In the genomic region with DNA sequence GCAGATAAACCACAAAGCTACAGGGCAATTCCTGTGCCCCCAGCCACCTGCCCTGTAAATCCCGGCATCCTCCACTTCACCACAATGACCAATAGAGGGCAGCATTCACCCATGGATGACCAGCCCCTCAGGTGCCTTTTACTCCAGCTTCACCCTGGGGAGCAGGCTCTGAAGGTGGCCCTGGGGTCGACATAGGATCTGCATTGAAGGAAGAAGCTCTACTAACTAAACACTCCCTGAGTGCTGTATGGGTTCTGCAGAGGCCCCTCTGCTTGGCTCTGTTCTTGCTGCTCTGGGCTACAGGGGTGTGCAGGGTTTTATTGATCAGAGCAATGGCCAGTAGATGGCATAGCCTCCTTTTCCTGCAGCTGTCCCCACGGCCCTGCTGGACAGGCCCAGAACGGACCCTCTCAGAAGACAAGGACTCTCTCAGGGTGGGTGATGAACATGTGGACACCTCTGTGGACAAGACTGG, we compare ENCODE assay signal across 1 cellular context.
TF ChIP-seq lines count a peak whose summit lies in the region.

No MANE protein-coding gene starts in this region.

TF ChIP-seq in HepG2, 621 proteins besides CTCF, POLR2A, EP300 and RAD21 (continued from another document and continues in another):
- TF ChIP-seq, protein P1, sequence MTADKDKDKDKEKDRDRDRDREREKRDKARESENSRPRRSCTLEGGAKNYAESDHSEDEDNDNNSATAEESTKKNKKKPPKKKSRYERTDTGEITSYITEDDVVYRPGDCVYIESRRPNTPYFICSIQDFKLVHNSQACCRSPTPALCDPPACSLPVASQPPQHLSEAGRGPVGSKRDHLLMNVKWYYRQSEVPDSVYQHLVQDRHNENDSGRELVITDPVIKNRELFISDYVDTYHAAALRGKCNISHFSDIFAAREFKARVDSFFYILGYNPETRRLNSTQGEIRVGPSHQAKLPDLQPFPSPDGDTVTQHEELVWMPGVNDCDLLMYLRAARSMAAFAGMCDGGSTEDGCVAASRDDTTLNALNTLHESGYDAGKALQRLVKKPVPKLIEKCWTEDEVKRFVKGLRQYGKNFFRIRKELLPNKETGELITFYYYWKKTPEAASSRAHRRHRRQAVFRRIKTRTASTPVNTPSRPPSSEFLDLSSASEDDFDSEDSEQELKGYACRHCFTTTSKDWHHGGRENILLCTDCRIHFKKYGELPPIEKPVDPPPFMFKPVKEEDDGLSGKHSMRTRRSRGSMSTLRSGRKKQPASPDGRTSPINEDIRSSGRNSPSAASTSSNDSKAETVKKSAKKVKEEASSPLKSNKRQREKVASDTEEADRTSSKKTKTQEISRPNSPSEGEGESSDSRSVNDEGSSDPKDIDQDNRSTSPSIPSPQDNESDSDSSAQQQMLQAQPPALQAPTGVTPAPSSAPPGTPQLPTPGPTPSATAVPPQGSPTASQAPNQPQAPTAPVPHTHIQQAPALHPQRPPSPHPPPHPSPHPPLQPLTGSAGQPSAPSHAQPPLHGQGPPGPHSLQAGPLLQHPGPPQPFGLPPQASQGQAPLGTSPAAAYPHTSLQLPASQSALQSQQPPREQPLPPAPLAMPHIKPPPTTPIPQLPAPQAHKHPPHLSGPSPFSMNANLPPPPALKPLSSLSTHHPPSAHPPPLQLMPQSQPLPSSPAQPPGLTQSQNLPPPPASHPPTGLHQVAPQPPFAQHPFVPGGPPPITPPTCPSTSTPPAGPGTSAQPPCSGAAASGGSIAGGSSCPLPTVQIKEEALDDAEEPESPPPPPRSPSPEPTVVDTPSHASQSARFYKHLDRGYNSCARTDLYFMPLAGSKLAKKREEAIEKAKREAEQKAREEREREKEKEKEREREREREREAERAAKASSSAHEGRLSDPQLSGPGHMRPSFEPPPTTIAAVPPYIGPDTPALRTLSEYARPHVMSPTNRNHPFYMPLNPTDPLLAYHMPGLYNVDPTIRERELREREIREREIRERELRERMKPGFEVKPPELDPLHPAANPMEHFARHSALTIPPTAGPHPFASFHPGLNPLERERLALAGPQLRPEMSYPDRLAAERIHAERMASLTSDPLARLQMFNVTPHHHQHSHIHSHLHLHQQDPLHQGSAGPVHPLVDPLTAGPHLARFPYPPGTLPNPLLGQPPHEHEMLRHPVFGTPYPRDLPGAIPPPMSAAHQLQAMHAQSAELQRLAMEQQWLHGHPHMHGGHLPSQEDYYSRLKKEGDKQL (CRISPR knock-in tag; IDR thresholded peaks at IDR 0.05; ENCODE audit: low read depth): no peak
- TF ChIP-seq IKZF4 (CRISPR knock-in tag; IDR thresholded peaks at IDR 0.05; ENCODE audit: borderline replicate concordance, low read depth, not compliant biosample characterization): peak; percentile 57
- TF ChIP-seq ZNF766 (CRISPR knock-in tag; IDR thresholded peaks at IDR 0.05; ENCODE audit: borderline replicate concordance): no peak
- no peak for TF ChIP-seq ZNF790 (CRISPR knock-in tag; IDR thresholded peaks at IDR 0.05; ENCODE audit: borderline replicate concordance)
- TF ChIP-seq ZNF24 (IDR thresholded peaks at IDR 0.05): no peak
- TF ChIP-seq, protein P2, sequence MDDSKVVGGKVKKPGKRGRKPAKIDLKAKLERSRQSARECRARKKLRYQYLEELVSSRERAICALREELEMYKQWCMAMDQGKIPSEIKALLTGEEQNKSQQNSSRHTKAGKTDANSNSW (CRISPR knock-in tag; IDR thresholded peaks at IDR 0.05; ENCODE audit: borderline replicate concordance): no peak
- TF ChIP-seq TBX2 (CRISPR knock-in tag; IDR thresholded peaks at IDR 0.05; ENCODE audit: borderline replicate concordance): no peak
- TF ChIP-seq HOXA9 (CRISPR knock-in tag; IDR thresholded peaks at IDR 0.05; ENCODE audit: borderline replicate concordance): no peak
- no peak for TF ChIP-seq ZFP41 (CRISPR knock-in tag; IDR thresholded peaks at IDR 0.05; ENCODE audit: borderline replicate concordance)
- TF ChIP-seq, protein P3, sequence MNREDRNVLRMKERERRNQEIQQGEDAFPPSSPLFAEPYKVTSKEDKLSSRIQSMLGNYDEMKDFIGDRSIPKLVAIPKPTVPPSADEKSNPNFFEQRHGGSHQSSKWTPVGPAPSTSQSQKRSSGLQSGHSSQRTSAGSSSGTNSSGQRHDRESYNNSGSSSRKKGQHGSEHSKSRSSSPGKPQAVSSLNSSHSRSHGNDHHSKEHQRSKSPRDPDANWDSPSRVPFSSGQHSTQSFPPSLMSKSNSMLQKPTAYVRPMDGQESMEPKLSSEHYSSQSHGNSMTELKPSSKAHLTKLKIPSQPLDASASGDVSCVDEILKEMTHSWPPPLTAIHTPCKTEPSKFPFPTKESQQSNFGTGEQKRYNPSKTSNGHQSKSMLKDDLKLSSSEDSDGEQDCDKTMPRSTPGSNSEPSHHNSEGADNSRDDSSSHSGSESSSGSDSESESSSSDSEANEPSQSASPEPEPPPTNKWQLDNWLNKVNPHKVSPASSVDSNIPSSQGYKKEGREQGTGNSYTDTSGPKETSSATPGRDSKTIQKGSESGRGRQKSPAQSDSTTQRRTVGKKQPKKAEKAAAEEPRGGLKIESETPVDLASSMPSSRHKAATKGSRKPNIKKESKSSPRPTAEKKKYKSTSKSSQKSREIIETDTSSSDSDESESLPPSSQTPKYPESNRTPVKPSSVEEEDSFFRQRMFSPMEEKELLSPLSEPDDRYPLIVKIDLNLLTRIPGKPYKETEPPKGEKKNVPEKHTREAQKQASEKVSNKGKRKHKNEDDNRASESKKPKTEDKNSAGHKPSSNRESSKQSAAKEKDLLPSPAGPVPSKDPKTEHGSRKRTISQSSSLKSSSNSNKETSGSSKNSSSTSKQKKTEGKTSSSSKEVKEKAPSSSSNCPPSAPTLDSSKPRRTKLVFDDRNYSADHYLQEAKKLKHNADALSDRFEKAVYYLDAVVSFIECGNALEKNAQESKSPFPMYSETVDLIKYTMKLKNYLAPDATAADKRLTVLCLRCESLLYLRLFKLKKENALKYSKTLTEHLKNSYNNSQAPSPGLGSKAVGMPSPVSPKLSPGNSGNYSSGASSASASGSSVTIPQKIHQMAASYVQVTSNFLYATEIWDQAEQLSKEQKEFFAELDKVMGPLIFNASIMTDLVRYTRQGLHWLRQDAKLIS (CRISPR knock-in tag; IDR thresholded peaks at IDR 0.05): no peak
- TF ChIP-seq LCORL (IDR thresholded peaks at IDR 0.05): no peak
- 0 out of 2 replicates have a peak, but pooled peaks have one; percentile 41 for TF ChIP-seq LCORL (CRISPR knock-in tag; IDR thresholded peaks at IDR 0.05)
- TF ChIP-seq, protein P4, sequence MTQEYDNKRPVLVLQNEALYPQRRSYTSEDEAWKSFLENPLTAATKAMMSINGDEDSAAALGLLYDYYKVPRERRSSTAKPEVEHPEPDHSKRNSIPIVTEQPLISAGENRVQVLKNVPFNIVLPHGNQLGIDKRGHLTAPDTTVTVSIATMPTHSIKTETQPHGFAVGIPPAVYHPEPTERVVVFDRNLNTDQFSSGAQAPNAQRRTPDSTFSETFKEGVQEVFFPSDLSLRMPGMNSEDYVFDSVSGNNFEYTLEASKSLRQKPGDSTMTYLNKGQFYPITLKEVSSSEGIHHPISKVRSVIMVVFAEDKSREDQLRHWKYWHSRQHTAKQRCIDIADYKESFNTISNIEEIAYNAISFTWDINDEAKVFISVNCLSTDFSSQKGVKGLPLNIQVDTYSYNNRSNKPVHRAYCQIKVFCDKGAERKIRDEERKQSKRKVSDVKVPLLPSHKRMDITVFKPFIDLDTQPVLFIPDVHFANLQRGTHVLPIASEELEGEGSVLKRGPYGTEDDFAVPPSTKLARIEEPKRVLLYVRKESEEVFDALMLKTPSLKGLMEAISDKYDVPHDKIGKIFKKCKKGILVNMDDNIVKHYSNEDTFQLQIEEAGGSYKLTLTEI (CRISPR knock-in tag; conservative IDR thresholded peaks at IDR 0.05): no peak
- no peak for TF ChIP-seq ZNF253 (CRISPR knock-in tag; IDR thresholded peaks at IDR 0.05; ENCODE audit: borderline replicate concordance)
- no peak for TF ChIP-seq ARID2 (CRISPR knock-in tag; IDR thresholded peaks at IDR 0.05; ENCODE audit: borderline replicate concordance)
- no peak for TF ChIP-seq EHMT2 (IDR thresholded peaks at IDR 0.05; ENCODE audit: borderline replicate concordance, low read depth, low read length)
- TF ChIP-seq ZNF326 (CRISPR knock-in tag; IDR thresholded peaks at IDR 0.05; ENCODE audit: borderline replicate concordance): no peak
- TF ChIP-seq RCOR2 (CRISPR knock-in tag; IDR thresholded peaks at IDR 0.05): no peak
- no peak for TF ChIP-seq ERF (CRISPR knock-in tag; IDR thresholded peaks at IDR 0.05)
- TF ChIP-seq ZNF619 (CRISPR knock-in tag; IDR thresholded peaks at IDR 0.05): no peak
- TF ChIP-seq ZNF556 (CRISPR knock-in tag; IDR thresholded peaks at IDR 0.05; ENCODE audit: borderline replicate concordance): no peak
- TF ChIP-seq ZNF652 (CRISPR knock-in tag; IDR thresholded peaks at IDR 0.05; ENCODE audit: borderline replicate concordance, low read depth): no peak
- no peak for TF ChIP-seq ZSCAN30 (CRISPR knock-in tag; IDR thresholded peaks at IDR 0.05)
- TF ChIP-seq, protein P5, sequence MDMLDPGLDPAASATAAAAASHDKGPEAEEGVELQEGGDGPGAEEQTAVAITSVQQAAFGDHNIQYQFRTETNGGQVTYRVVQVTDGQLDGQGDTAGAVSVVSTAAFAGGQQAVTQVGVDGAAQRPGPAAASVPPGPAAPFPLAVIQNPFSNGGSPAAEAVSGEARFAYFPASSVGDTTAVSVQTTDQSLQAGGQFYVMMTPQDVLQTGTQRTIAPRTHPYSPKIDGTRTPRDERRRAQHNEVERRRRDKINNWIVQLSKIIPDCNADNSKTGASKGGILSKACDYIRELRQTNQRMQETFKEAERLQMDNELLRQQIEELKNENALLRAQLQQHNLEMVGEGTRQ (IDR thresholded peaks at IDR 0.05; ENCODE audit: low read depth, low read length): no peak
- TF ChIP-seq, protein P5 (CRISPR knock-in tag; IDR thresholded peaks at IDR 0.05; ENCODE audit: borderline replicate concordance): no peak
- peak; percentile 76 for TF ChIP-seq XRCC5 (optimal IDR thresholded peaks at IDR 0.05; ENCODE audit: low read length)
- TF ChIP-seq HHEX (CRISPR knock-in tag; IDR thresholded peaks at IDR 0.05): no peak
- TF ChIP-seq ELF1 (CRISPR knock-in tag; IDR thresholded peaks at IDR 0.05): 0 out of 2 replicates have a peak, but pooled peaks have one; percentile 29
- peak; percentile 45; the same call in 1 of the 2 replicates for TF ChIP-seq ZNF317 (CRISPR knock-in tag; IDR thresholded peaks at IDR 0.05)
- TF ChIP-seq KMT2A (CRISPR knock-in tag; IDR thresholded peaks at IDR 0.05): no peak
- TF ChIP-seq, protein P6, sequence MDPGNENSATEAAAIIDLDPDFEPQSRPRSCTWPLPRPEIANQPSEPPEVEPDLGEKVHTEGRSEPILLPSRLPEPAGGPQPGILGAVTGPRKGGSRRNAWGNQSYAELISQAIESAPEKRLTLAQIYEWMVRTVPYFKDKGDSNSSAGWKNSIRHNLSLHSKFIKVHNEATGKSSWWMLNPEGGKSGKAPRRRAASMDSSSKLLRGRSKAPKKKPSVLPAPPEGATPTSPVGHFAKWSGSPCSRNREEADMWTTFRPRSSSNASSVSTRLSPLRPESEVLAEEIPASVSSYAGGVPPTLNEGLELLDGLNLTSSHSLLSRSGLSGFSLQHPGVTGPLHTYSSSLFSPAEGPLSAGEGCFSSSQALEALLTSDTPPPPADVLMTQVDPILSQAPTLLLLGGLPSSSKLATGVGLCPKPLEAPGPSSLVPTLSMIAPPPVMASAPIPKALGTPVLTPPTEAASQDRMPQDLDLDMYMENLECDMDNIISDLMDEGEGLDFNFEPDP (CRISPR knock-in tag; conservative IDR thresholded peaks at IDR 0.05): no peak
- TF ChIP-seq, protein P7, sequence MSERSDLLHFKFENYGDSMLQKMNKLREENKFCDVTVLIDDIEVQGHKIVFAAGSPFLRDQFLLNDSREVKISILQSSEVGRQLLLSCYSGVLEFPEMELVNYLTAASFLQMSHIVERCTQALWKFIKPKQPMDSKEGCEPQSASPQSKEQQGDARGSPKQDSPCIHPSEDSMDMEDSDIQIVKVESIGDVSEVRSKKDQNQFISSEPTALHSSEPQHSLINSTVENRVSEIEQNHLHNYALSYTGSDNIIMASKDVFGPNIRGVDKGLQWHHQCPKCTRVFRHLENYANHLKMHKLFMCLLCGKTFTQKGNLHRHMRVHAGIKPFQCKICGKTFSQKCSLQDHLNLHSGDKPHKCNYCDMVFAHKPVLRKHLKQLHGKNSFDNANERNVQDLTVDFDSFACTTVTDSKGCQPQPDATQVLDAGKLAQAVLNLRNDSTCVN (CRISPR knock-in tag; IDR thresholded peaks at IDR 0.05; ENCODE audit: borderline replicate concordance): peak; percentile 47; the same call in 1 of the 2 replicates
- no peak for TF ChIP-seq FOXK2 (IDR thresholded peaks at IDR 0.05)
- TF ChIP-seq ZNF367 (CRISPR knock-in tag; IDR thresholded peaks at IDR 0.05; ENCODE audit: borderline replicate concordance): no peak
- TF ChIP-seq NFE2 (CRISPR knock-in tag; IDR thresholded peaks at IDR 0.05): no peak
- TF ChIP-seq FOSL2 (CRISPR knock-in tag; IDR thresholded peaks at IDR 0.05): peak; percentile 44; the same call in 1 of the 2 replicates
- TF ChIP-seq ZNF337 (CRISPR knock-in tag; IDR thresholded peaks at IDR 0.05; ENCODE audit: borderline replicate concordance, low read depth): no peak
- TF ChIP-seq, protein P8, sequence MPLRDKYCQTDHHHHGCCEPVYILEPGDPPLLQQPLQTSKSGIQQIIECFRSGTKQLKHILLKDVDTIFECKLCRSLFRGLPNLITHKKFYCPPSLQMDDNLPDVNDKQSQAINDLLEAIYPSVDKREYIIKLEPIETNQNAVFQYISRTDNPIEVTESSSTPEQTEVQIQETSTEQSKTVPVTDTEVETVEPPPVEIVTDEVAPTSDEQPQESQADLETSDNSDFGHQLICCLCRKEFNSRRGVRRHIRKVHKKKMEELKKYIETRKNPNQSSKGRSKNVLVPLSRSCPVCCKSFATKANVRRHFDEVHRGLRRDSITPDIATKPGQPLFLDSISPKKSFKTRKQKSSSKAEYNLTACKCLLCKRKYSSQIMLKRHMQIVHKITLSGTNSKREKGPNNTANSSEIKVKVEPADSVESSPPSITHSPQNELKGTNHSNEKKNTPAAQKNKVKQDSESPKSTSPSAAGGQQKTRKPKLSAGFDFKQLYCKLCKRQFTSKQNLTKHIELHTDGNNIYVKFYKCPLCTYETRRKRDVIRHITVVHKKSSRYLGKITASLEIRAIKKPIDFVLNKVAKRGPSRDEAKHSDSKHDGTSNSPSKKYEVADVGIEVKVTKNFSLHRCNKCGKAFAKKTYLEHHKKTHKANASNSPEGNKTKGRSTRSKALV (CRISPR knock-in tag; IDR thresholded peaks at IDR 0.05): no peak
- TF ChIP-seq ZNF780A (CRISPR knock-in tag; IDR thresholded peaks at IDR 0.05): no peak
- no peak for TF ChIP-seq GPN1 (CRISPR knock-in tag; IDR thresholded peaks at IDR 0.05; ENCODE audit: borderline replicate concordance)
- TF ChIP-seq ZNF329 (CRISPR knock-in tag; IDR thresholded peaks at IDR 0.05; ENCODE audit: low read depth): no peak
